22 cellular contexts compared by ENCODE assay signal in the genomic region with DNA sequence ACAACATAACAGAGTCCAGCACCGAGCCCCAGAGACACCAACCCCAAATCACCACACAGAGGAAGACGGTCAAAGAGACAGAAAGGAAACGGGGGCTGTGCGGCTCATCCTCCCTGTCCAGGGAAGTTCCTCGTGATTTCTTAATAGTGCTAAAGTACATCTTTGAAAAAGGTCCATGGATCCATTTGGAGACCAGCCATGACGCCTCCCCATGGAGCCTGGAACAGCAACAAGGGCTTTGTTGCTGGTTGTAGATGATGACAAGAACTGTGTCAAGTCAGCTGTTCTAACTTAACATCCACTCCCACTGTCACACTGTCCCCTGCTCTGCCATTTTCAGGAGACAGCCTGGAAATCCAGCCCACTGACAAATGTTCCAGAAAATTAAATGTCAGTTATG.
A peak's percentile ranks its signal among the peaks of the same experiment; 100 is the strongest.
DNase-seq lines count a peak whose midpoint lies in the region; ATAC-seq, FAIRE-seq and TF ChIP-seq lines count a peak whose summit lies in the region.
"Had no signal": no experiment of that assay in that cellular context is flagged by ENCODE, and none has a peak within 500 bp of the region (broad histone marks: within the 10 kb centered on the region; RNA-seq: fewer than 3 reads in every experiment).

No MANE protein-coding gene starts in this region.

- H3K36me3 ChIP-seq in liver (ENCODE audit: control insufficient read depth in 4 of 4, insufficient read depth in 3 of 4, low read depth in 1 of 4, low read length in 3 of 4) (peaks cover 0 to 21% (median 5%) of the 10 kb centered on the region in 4 donors), spleen (peaks cover 0 to 31% (median 0%) of the 10 kb centered on the region in 6 donors)

- no peak overlapping the region for H3K9ac ChIP-seq in liver (ENCODE audit: low read depth in 1 of 2, low read length in 2 of 2)
- H3K9ac ChIP-seq: BLaER1 treated with 17β-estradiol and CSF1 and Interleukin-3, amounts not matched to agents 10 nM and 100 nM had no signal

- H3K4me1 Mint-ChIP-seq in immature natural killer cell = peaks cover 46 to 49% of the 10 kb centered on the region in 2 donors
- H3K4me1 Mint-ChIP-seq in activated CD4-positive, alpha-beta memory T cell treated with anti-CD3 and anti-CD28 coated beads for 36 hours (ENCODE audit: low read depth) = peaks cover 5% of the 10 kb centered on the region
- H3K4me1 Mint-ChIP-seq: GM23338 had no signal

- POLR2A ChIA-PET in activated CD4-positive, alpha-beta memory T cell treated with anti-CD3 and anti-CD28 coated beads for 36 hours (lab: Charles Lee) = no interaction called here

- H3K4me3 ChIP-seq in liver (ENCODE audit: low read depth in 1 of 3, low read length in 3 of 3) (no peak overlapping the region), spleen (no peak overlapping the region)
- H3K4me3 ChIP-seq: BLaER1 treated with 17β-estradiol and CSF1 and Interleukin-3, amounts not matched to agents 10 nM and 100 nM; GM23338; K562 had no signal

- TF ChIP-seq RAD21 in liver (IDR thresholded peaks at IDR 0.05) = no peak

- no peaks in the 10 kb centered on the region for H3K9me3 Mint-ChIP-seq in immature natural killer cell
- no peaks in the 10 kb centered on the region for H3K9me3 Mint-ChIP-seq in activated CD4-positive, alpha-beta memory T cell treated with anti-CD3 and anti-CD28 coated beads for 36 hours
- H3K9me3 Mint-ChIP-seq: CD8-positive, alpha-beta T cell; GM23338; HFFc6 had no signal

- DNase-seq in HTR-8/SVneo (ENCODE audit: insufficient read length, low spot score) = no peak
- no peak for DNase-seq in immature natural killer cell
- DNase-seq in spleen = peak; percentile 37
- DNase-seq in OCI-M2 (lab: John Stamatoyannopoulos, UW; ENCODE audit: unreplicated experiment) = no peak
- DNase-seq in activated CD4-positive, alpha-beta memory T cell treated with anti-CD3 and anti-CD28 coated beads for 36 hours = no peak
- DNase-seq: Calu3; CD8-positive, alpha-beta T cell; DMS53; DND-41; EL; HCEC 1CT; HFFc6; IMR-90 had no signal

- TF ChIP-seq CTCF in liver (IDR thresholded peaks at IDR 0.05; ENCODE audit: low read depth, low read length, missing input control) (no peak), spleen (IDR thresholded peaks at IDR 0.05 in 8 of 11, conservative IDR thresholded peaks at IDR 0.05 in 3 of 11) (no peak)

- CTCF ChIA-PET in activated CD4-positive, alpha-beta memory T cell treated with anti-CD3 and anti-CD28 coated beads for 36 hours (lab: Charles Lee) = no interaction called here

- peak overlapping the region; percentile 9 to 83 (median 56) for H3K27ac Mint-ChIP-seq in immature natural killer cell
- H3K27ac Mint-ChIP-seq in activated CD4-positive, alpha-beta memory T cell treated with anti-CD3 and anti-CD28 coated beads for 36 hours = no peak overlapping the region
- H3K27ac Mint-ChIP-seq: B cell; CD8-positive, alpha-beta T cell; GM23338; HFFc6 had no signal

- peak overlapping the region in 3 of 5 donors; percentile 18 to 61 (median 54) for H3K4me3 Mint-ChIP-seq in immature natural killer cell
- H3K4me3 Mint-ChIP-seq in activated CD4-positive, alpha-beta memory T cell treated with anti-CD3 and anti-CD28 coated beads for 36 hours = no peak overlapping the region
- H3K4me3 Mint-ChIP-seq: B cell; CD8-positive, alpha-beta T cell; GM23338; HFFc6 had no signal

- H3K27ac ChIP-seq in liver (ENCODE audit: low read depth in 1 of 2, low read length in 2 of 2) (no peak overlapping the region), spleen (no peak overlapping the region)
- H3K27ac ChIP-seq: BLaER1 treated with 17β-estradiol and CSF1 and Interleukin-3, amounts not matched to agents 10 nM and 100 nM had no signal

- ATAC-seq in HG03571 (IDR thresholded peaks at IDR 0.05; ENCODE audit: unreplicated experiment) = no peak
- ATAC-seq: CD8-positive, alpha-beta T cell; GM23338; K562 had no signal

- intact Hi-C loops in spleen (cut with DNase I; ENCODE audit: low total_unique reads) = no loop called here
- intact Hi-C loops in activated CD4-positive, alpha-beta memory T cell treated with anti-CD3 and anti-CD28 coated beads for 36 hours (cut with micrococcal nuclease) = no loop called here

- H3K27me3 ChIP-seq in liver (ENCODE audit: control insufficient read depth in 4 of 4, insufficient read depth in 4 of 4, low read length in 3 of 4) (no peaks in the 10 kb centered on the region), spleen (replicated peaks in 1 of 7) (no peaks in the 10 kb centered on the region)
- H3K27me3 ChIP-seq: BLaER1 treated with 17β-estradiol and CSF1 and Interleukin-3, amounts not matched to agents 10 nM and 100 nM had no signal

- TF ChIP-seq POLR2A in spleen (IDR thresholded peaks at IDR 0.05) = no peak

- H3K4me1 ChIP-seq in liver (ENCODE audit: control insufficient read depth in 4 of 4, insufficient read depth in 4 of 4, low read length in 3 of 4) (no peaks in the 10 kb centered on the region), spleen (peaks cover 0 to 14% (median 0%) of the 10 kb centered on the region in 6 donors)

- H3K36me3 Mint-ChIP-seq in immature natural killer cell = peaks cover 14 to 31% (median 27%) of the 10 kb centered on the region in 3 donors
- H3K36me3 Mint-ChIP-seq in activated CD4-positive, alpha-beta memory T cell treated with anti-CD3 and anti-CD28 coated beads for 36 hours = no peaks in the 10 kb centered on the region
- H3K36me3 Mint-ChIP-seq: CD8-positive, alpha-beta T cell had no signal

- WGBS in liver = 64% methylated on average over 6 of the region's 6 CpGs
- 68 to 83% (median 75%) methylated on average over 6 of the region's 6 CpGs for WGBS in spleen, 5 donors

- peaks cover 2 to 12% (median 8%) of the 10 kb centered on the region in 3 donors for H3K27me3 Mint-ChIP-seq in immature natural killer cell (ENCODE audit: low read depth in 3 of 3)
- peaks cover 18% of the 10 kb centered on the region for H3K27me3 Mint-ChIP-seq in activated CD4-positive, alpha-beta memory T cell treated with anti-CD3 and anti-CD28 coated beads for 36 hours

- peak; percentile 83 for FAIRE-seq in HTR-8/SVneo (lab: Jason Lieb, UNC)
- FAIRE-seq: GM12891, GM19239, H54, K562 had no signal

- H3K9me3 ChIP-seq in liver (ENCODE audit: control insufficient read depth in 4 of 4, low read length in 3 of 4) (no peaks in the 10 kb centered on the region), spleen (no peaks in the 10 kb centered on the region)
- H3K9me3 ChIP-seq: BLaER1 treated with 17β-estradiol and CSF1 and Interleukin-3, amounts not matched to agents 10 nM and 100 nM had no signal

TF ChIP-seq in liver, 16 proteins besides CTCF, POLR2A, EP300 and RAD21:
- TF ChIP-seq HNF4A (conservative IDR thresholded peaks at IDR 0.05) (peak; percentile 58 to 59), FOXA2 (IDR thresholded peaks at IDR 0.05) (no peak)
